1 cellular context compared by ENCODE assay signal in genomic region chr6:42978793-42979522, GRCh38.
TF ChIP-seq lines count a peak whose summit lies in the region.

TSS of gene PEX6 (minus strand) at chr6:42979181. CDS start at chr6:42979150, 31 bp downstream.

TF ChIP-seq in WTC11, 78 proteins besides CTCF, POLR2A, EP300 and RAD21 (continued from another document):
- TF ChIP-seq USF1 (CRISPR knock-in tag; IDR thresholded peaks at IDR 0.05) (peak; percentile 50; the same call in 1 of the 2 replicates), ETV6 (CRISPR knock-in tag; IDR thresholded peaks at IDR 0.05) (peak; percentile 75), GABPB1 (CRISPR knock-in tag; IDR thresholded peaks at IDR 0.05) (peak; percentile 55; the same call in 1 of the 2 replicates), CREM (CRISPR knock-in tag; IDR thresholded peaks at IDR 0.05) (0 out of 2 replicates have a peak, but pooled peaks have one; percentile 49), SP1 (CRISPR knock-in tag; conservative IDR thresholded peaks at IDR 0.05) (peak; percentile 61; the same call in 1 of the 2 replicates), ZNF121 (CRISPR knock-in tag; IDR thresholded peaks at IDR 0.05) (no peak)
